In genomic region chr16:81740163-81740562, GRCh38 we compare ENCODE assay signal across 1 cellular context.
TF ChIP-seq lines count a peak whose summit lies in the region.

No MANE protein-coding gene starts in this region.

TF ChIP-seq in GM23338, 12 proteins besides CTCF, POLR2A, EP300 and RAD21 (continued from another document):
- no peak for TF ChIP-seq REST (IDR thresholded peaks at IDR 0.05; ENCODE audit: unreplicated experiment)
